ENCODE assay signal across 8 cellular contexts in genomic region chrX:118459494-118459893, GRCh38. TPM values are rescaled to one million over a fixed set of nuclear protein-coding genes. Genes with fewer than 3 reads are reported as not detected.
A peak's percentile ranks its signal among the peaks of the same experiment; 100 is the strongest.
DNase-seq lines count a peak whose midpoint lies in the region; ATAC-seq and TF ChIP-seq lines count a peak whose summit lies in the region.

No MANE protein-coding gene starts in this region.

- no peaks in the 10 kb centered on the region for H3F3A ChIP-seq in SU-DHL-6 (ENCODE audit: insufficient read depth)

- H3K9me2 ChIP-seq in SU-DHL-6 (replicated peaks; ENCODE audit: insufficient read depth, low read length) = no peaks in the 10 kb centered on the region

- H3K4me3 ChIP-seq in SU-DHL-6 (ENCODE audit: insufficient read depth, low read length, poor library complexity, severe bottlenecking) = no peak overlapping the region
- H3K4me3 ChIP-seq in esophagus muscularis mucosa = no peak overlapping the region
- no peak overlapping the region for H3K4me3 ChIP-seq in psoas muscle

- H3K79me2 ChIP-seq in SU-DHL-6 (ENCODE audit: insufficient read depth, low read length) = no peaks in the 10 kb centered on the region

- no peak overlapping the region for H3K9ac ChIP-seq in SU-DHL-6 (ENCODE audit: low read length)

- no peak for TF ChIP-seq POLR2A in esophagus muscularis mucosa (IDR thresholded peaks at IDR 0.05; ENCODE audit: low read depth)

- TF ChIP-seq CTCF in SU-DHL-6 (IDR thresholded peaks at IDR 0.05; ENCODE audit: insufficient read depth, low read length, poor library complexity, severe bottlenecking) = peak; percentile 24
- TF ChIP-seq CTCF in esophagus muscularis mucosa (IDR thresholded peaks at IDR 0.05) = peak; percentile 47 to 54 (median 52)
- peak; percentile 27 for TF ChIP-seq CTCF in psoas muscle (IDR thresholded peaks at IDR 0.05)

- no peaks in the 10 kb centered on the region for H4K20me1 ChIP-seq in SU-DHL-6 (ENCODE audit: low read depth, low read length)

- no peak overlapping the region for H3K27ac ChIP-seq in SU-DHL-6 (ENCODE audit: low read depth, low read length)
- no peak overlapping the region for H3K27ac ChIP-seq in esophagus muscularis mucosa (replicated peaks in 1 of 4)
- no peak overlapping the region for H3K27ac ChIP-seq in psoas muscle

- H3K27me3 ChIP-seq in SU-DHL-6 (ENCODE audit: low read length) (no peaks in the 10 kb centered on the region), esophagus muscularis mucosa (no peaks in the 10 kb centered on the region), psoas muscle (ENCODE audit: insufficient read depth in 3 of 3, low read length in 2 of 3) (no peaks in the 10 kb centered on the region)

- no peak for TF ChIP-seq EP300 in esophagus muscularis mucosa (IDR thresholded peaks at IDR 0.05)

- H3K9me3 ChIP-seq in SU-DHL-6 (ENCODE audit: insufficient read depth, low read length) (no peaks in the 10 kb centered on the region), esophagus muscularis mucosa (no peaks in the 10 kb centered on the region), psoas muscle (no peaks in the 10 kb centered on the region)

- H3K4me1 ChIP-seq in esophagus muscularis mucosa (no peaks in the 10 kb centered on the region), psoas muscle (no peaks in the 10 kb centered on the region)

- WGBS in esophagus muscularis mucosa = 24% methylated on average over 4 of the region's 4 CpGs
- whole genome bisulfite sequencing in psoas muscle, 3 donors = 0 to 23% (median 5%) methylated on average over 4 of the region's 4 CpGs

- H2AFZ ChIP-seq in SU-DHL-6 (ENCODE audit: low read depth, low read length, severe bottlenecking) = no peak overlapping the region

- H3K36me3 ChIP-seq in SU-DHL-6 (ENCODE audit: low read length) = no peaks in the 10 kb centered on the region
- H3K36me3 ChIP-seq in esophagus muscularis mucosa = no peaks in the 10 kb centered on the region
- H3K36me3 ChIP-seq in psoas muscle (ENCODE audit: insufficient read depth in 1 of 2, low read depth in 1 of 2) = no peaks in the 10 kb centered on the region

- no peak overlapping the region for H3K4me2 ChIP-seq in SU-DHL-6 (ENCODE audit: low read depth, low read length, poor library complexity, severe bottlenecking)

- ATAC-seq in GM18858 (IDR thresholded peaks at IDR 0.05; ENCODE audit: unreplicated experiment) = peak; percentile 57
- no peak for ATAC-seq in psoas muscle

- DNase-seq in COR-L47 (lab: John Stamatoyannopoulos, UW) = peak; percentile 32
- peak; percentile 50 for DNase-seq in M059J (ENCODE audit: low read depth)
- no peak for DNase-seq in esophagus muscularis mucosa (ENCODE audit: extremely low spot score)
- no peak for DNase-seq in psoas muscle
- no peak for DNase-seq in activated effector memory CD4-positive, alpha-beta T cell treated with anti-CD3 and anti-CD28 coated beads, Interleukin-2, amount 50 U/mL, for 16 hours
- no peak for DNase-seq in activated effector memory CD4-positive, alpha-beta T cell treated with Interleukin-2 at 50 U/mL for 16 hours

- intact Hi-C loops in esophagus muscularis mucosa (cut with DNase I) = no loop called here
- intact Hi-C loops in psoas muscle (cut with DNase I) = no loop called here

RNA-seq across cellular contexts. Expression of gene DOCK11, which starts 36.1 kb away (rescaled TPM):
- 2.3 and 3.4 TPM in 2 replicates for total RNA-seq in M059J (2014; rRNA removed; shearing (Covaris generic))
- 100 to 1,000 TPM in 1 of 4 donors, 10 to 100 TPM in 3; 62.0 to 103 (median 64.7) TPM for total RNA-seq in esophagus muscularis mucosa
- 1 to 10 TPM; 1.6 to 4.4 (median 2.2) TPM for total RNA-seq in psoas muscle
- polyA plus RNA-seq in psoas muscle = 1 to 10 TPM; 1.6 to 2.0 (median 1.9) TPM

Comparison
In these comparisons a context has a peak if more than half of its experiments do, and no peak if none do; other contexts are left out.
1. DNase-seq: peak in COR-L47 (single experiment) and M059J (single experiment); none in esophagus muscularis mucosa (single experiment), psoas muscle (0 of 2), activated effector memory CD4-positive, alpha-beta T cell treated with anti-CD3 and anti-CD28 coated beads, Interleukin-2, amount 50 U/mL, for 16 hours (single experiment) and activated effector memory CD4-positive, alpha-beta T cell treated with Interleukin-2 at 50 U/mL for 16 hours (single experiment).
2. RNA of gene DOCK11, which starts 36.1 kb away (total RNA-seq): 62.0 to 103 TPM in esophagus muscularis mucosa; 2.3 to 3.4 TPM in M059J and 1.6 to 4.4 TPM in psoas muscle; every median in the first group is over 10 times any median in the second.
3. Peak in every context shown above with its lines, with median percentiles within 50 percentile points of each other: CTCF ChIP-seq.